8 cellular contexts compared by ENCODE assay signal in the genomic region with DNA sequence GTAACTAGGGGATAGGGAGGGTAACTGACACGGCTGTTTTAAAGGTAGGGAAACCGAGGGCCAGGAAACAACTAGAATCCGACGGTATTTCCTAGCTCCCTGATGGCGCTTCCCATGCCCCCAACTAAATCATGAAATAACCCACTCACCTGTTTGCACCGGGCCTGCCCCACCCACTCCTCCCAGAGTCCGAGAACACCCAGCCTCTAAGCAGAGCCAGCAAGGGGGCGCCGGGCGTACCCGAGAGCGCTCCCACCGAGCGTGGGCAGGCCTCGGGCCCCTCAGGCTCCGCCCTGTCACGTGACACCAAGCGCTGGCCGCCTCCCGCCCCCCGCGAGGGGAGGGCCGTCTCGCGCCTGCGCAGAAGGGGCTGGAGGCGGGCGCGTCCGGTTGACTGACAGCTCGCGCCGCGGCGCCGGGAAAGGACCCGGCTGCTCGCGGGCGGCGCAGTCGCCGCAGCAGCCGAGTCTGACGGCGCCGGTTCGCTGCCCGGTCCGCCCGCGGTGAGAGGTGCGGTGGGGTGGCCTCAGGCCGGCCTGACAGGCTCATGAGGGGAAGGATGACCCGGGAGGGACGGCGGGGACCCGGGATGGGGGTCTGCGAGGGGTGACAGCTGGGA. TPM values are rescaled to one million over a fixed set of nuclear protein-coding genes. Genes with fewer than 3 reads are reported as not detected.
DNase-seq lines count a peak whose midpoint lies in the region; ATAC-seq, FAIRE-seq and TF ChIP-seq lines count a peak whose summit lies in the region.

A gene with protein sequence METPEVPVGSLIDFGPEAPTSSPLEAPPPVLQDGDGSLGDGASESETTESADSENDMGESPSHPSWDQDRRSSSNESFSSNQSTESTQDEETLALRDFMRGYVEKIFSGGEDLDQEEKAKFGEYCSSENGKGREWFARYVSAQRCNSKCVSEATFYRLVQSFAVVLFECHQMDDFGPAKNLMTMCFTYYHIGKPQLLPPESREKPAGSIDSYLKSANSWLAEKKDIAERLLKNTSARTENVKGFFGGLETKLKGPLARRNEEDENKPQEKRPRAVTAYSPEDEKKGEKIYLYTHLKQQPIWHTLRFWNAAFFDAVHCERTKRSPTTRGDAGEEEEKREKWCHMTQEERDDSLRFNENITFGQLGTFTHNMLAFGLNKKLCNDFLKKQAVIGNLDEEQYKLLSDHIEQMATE (plus strand): TSS at position 447 of the 619 bp plus-strand sequence. CDS start 39,277 bp downstream, outside the sequence.

- WGBS in pancreas, 2 donors = 0 to 1% methylated on average over 52 to 59 of the region's 59 CpGs
- under 1% methylated on average over 59 of the region's 59 CpGs for WGBS in thymus

- no peaks in the 10 kb centered on the region for H3K27me3 ChIP-seq in pancreas
- peaks cover 10% of the 10 kb centered on the region for H3K27me3 ChIP-seq in thymus (ENCODE audit: control insufficient read depth, insufficient read depth)

- CTCF ChIA-PET in GM10248 (lab: Yijun Ruan, JAX) = interaction anchor here (0.8 to 2.5 kb wide), 10 partner anchors 10 to 273 kb away, joined by 3 to 21 read pairs (median 4); a partner anchor contains a TSS

- no peaks in the 10 kb centered on the region for H3K9me3 ChIP-seq in pancreas
- H3K9me3 ChIP-seq in thymus (ENCODE audit: control insufficient read depth) = no peaks in the 10 kb centered on the region

- peak; percentile 99 for DNase-seq in GM10248 (ENCODE audit: extremely low spot score)
- no peak for DNase-seq in HFF-Myc (ENCODE audit: extremely low read depth, low read depth)
- peak; percentile 94 for DNase-seq in NB4 (ENCODE audit: low read depth)
- DNase-seq in head of caudate nucleus = peak; percentile 86 to 99 (median 96)
- peak; percentile 91 to 100 (median 97) for DNase-seq in pancreas

- peaks cover 5% of the 10 kb centered on the region for H3K36me3 Mint-ChIP-seq in activated naive CD8-positive, alpha-beta T cell

- ATAC-seq in SK-N-SH treated with all-trans-retinoic acid at 6 μM for 48 hours (peak; percentile 79), pancreas (peak; percentile 80 to 88 (median 86))

- FAIRE-seq in pancreas (lab: Jason Lieb, UNC) = no peak

- intact Hi-C loops in head of caudate nucleus (cut with DNase I) = no loop called here
- intact Hi-C loops in pancreas (cut with DNase I) = no loop called here

- TF ChIP-seq CTCF in GM10248 (IDR thresholded peaks at IDR 0.05; ENCODE audit: control extremely low read depth, extremely low read depth, low read depth, missing control alignments) = peak; percentile 31
- peak; percentile 11 for TF ChIP-seq CTCF in HFF-Myc (IDR thresholded peaks at IDR 0.05; ENCODE audit: low read depth, low read length, missing control alignments)
- TF ChIP-seq CTCF in NB4 (IDR thresholded peaks at IDR 0.05; ENCODE audit: low read depth, low read length) = peak; percentile 22
- no peak for TF ChIP-seq CTCF in pancreas (IDR thresholded peaks at IDR 0.05)

- H3K4me1 ChIP-seq in pancreas (peaks cover 0 to 18% (median 7%) of the 10 kb centered on the region in 3 donors), thymus (ENCODE audit: control insufficient read depth, insufficient read depth, low read length) (peaks cover 4% of the 10 kb centered on the region)

- peak; percentile 73 for TF ChIP-seq POLR2A in NB4 (IDR thresholded peaks at IDR 0.05; ENCODE audit: extremely low read depth, insufficient read length)

- POLR2A ChIA-PET in GM10248 (lab: Yijun Ruan, JAX) = interaction anchor here (0.9 kb wide), 1 partner anchor 17 kb away, joined by 3 read pairs; a partner anchor contains a TSS

- no peaks in the 10 kb centered on the region for H3K36me3 ChIP-seq in pancreas
- H3K36me3 ChIP-seq in thymus (ENCODE audit: control insufficient read depth, insufficient read depth) = no peaks in the 10 kb centered on the region

- no peaks in the 10 kb centered on the region for H3K9me3 Mint-ChIP-seq in activated naive CD8-positive, alpha-beta T cell (ENCODE audit: low read depth)

- peak within 1 kb of the TSS; percentile 95 for H3K27ac Mint-ChIP-seq in activated naive CD8-positive, alpha-beta T cell

- peak within 1 kb of the TSS; percentile 93 for H3K4me3 Mint-ChIP-seq in activated naive CD8-positive, alpha-beta T cell

- H3K4me3 ChIP-seq in HFF-Myc (replicated peaks; ENCODE audit: low read depth, low read length) (peak within 1 kb of the TSS; percentile 58), NB4 (ENCODE audit: low read depth, low read length) (peak within 1 kb of the TSS; percentile 74), pancreas (peak within 1 kb of the TSS; percentile 70 to 98 (median 88)), thymus (ENCODE audit: low read length) (peak within 1 kb of the TSS; percentile 84)

- H3K27ac ChIP-seq in pancreas (peak within 1 kb of the TSS; percentile 75 to 88 (median 82)), thymus (ENCODE audit: low read depth) (peak within 1 kb of the TSS; percentile 83)

- H3K4me1 Mint-ChIP-seq in activated naive CD8-positive, alpha-beta T cell (ENCODE audit: low read depth) = peaks cover 40% of the 10 kb centered on the region

- H3K27me3 Mint-ChIP-seq in activated naive CD8-positive, alpha-beta T cell = no peaks in the 10 kb centered on the region

TF ChIP-seq in SK-N-SH treated with all-trans-retinoic acid at 6 μM for 48 hours, 23 proteins besides CTCF, POLR2A, EP300 and RAD21:
- 0 out of 2 replicates have a peak, but pooled peaks have one; percentile 26 for TF ChIP-seq ZNF8 (CRISPR knock-in tag; IDR thresholded peaks at IDR 0.05)
- TF ChIP-seq, protein P1, sequence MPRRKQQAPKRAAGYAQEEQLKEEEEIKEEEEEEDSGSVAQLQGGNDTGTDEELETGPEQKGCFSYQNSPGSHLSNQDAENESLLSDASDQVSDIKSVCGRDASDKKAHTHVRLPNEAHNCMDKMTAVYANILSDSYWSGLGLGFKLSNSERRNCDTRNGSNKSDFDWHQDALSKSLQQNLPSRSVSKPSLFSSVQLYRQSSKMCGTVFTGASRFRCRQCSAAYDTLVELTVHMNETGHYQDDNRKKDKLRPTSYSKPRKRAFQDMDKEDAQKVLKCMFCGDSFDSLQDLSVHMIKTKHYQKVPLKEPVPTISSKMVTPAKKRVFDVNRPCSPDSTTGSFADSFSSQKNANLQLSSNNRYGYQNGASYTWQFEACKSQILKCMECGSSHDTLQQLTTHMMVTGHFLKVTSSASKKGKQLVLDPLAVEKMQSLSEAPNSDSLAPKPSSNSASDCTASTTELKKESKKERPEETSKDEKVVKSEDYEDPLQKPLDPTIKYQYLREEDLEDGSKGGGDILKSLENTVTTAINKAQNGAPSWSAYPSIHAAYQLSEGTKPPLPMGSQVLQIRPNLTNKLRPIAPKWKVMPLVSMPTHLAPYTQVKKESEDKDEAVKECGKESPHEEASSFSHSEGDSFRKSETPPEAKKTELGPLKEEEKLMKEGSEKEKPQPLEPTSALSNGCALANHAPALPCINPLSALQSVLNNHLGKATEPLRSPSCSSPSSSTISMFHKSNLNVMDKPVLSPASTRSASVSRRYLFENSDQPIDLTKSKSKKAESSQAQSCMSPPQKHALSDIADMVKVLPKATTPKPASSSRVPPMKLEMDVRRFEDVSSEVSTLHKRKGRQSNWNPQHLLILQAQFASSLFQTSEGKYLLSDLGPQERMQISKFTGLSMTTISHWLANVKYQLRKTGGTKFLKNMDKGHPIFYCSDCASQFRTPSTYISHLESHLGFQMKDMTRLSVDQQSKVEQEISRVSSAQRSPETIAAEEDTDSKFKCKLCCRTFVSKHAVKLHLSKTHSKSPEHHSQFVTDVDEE (CRISPR knock-in tag; IDR thresholded peaks at IDR 0.05) = 0 out of 2 replicates have a peak, but pooled peaks have one; percentile 20
- TF ChIP-seq ESRRG (CRISPR knock-in tag; IDR thresholded peaks at IDR 0.05) = no peak

RNA-seq across cellular contexts. Expression of the gene that starts here (rescaled TPM):
- total RNA-seq in pancreas = 10 to 100 TPM; 11.3 to 22.1 (median 17.0) TPM
- polyA plus RNA-seq in pancreas (1 to 10 TPM; 3.5 to 7.7 TPM), thymus (5.2 TPM)

Comparison
In these comparisons a context has a peak if more than half of its experiments do, and no peak if none do; other contexts are left out.
1. CTCF ChIP-seq: peak in GM10248 (single experiment), HFF-Myc (single experiment) and NB4 (single experiment); none in pancreas (0 of 4).
2. Peak in every context shown above with its lines, with median percentiles within 50 percentile points of each other: H3K4me3 ChIP-seq.